In the genomic region with DNA sequence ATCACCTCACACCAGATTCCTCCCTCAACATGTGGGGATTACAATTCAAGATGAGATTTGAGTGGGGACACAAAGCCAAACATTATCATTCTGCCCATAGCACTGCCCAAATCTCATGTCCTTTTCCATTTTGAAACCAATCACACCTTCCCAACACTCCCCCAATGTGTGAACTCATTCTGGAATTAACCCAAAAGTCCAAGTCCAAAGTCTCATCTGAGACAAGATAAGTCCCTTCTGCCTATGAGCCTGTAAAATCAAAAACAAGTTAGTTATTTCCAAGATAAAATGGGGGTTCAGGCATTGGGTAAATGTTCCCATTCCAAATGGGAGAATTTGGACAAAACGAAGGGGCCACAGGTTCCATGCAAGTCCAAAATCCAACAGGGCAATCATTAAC, we compare ENCODE assay signal across 1 cellular context. TPM values are rescaled to one million over a fixed set of nuclear protein-coding genes. Genes with fewer than 3 reads are reported as not detected.
"Had no signal": no experiment of that assay in that cellular context is flagged by ENCODE, and none has a peak within 500 bp of the region (broad histone marks: within the 10 kb centered on the region; RNA-seq: fewer than 3 reads in every experiment).

No MANE protein-coding gene starts in this region.

RNA-seq across cellular contexts. Expression of gene IL15, which starts 54.9 kb away (rescaled TPM):
- total RNA-seq: cardiac muscle cell had no signal
- polyA plus RNA-seq: cardiac muscle cell had no signal
